Comparison of ENCODE assay signal across 1 cellular context in genomic region chr6:31020057-31020456, GRCh38.
TF ChIP-seq lines count a peak whose summit lies in the region.

No MANE protein-coding gene starts in this region.

TF ChIP-seq in SK-N-SH, 30 proteins besides CTCF, POLR2A, EP300 and RAD21 (continued from another document):
- TF ChIP-seq, protein P1, sequence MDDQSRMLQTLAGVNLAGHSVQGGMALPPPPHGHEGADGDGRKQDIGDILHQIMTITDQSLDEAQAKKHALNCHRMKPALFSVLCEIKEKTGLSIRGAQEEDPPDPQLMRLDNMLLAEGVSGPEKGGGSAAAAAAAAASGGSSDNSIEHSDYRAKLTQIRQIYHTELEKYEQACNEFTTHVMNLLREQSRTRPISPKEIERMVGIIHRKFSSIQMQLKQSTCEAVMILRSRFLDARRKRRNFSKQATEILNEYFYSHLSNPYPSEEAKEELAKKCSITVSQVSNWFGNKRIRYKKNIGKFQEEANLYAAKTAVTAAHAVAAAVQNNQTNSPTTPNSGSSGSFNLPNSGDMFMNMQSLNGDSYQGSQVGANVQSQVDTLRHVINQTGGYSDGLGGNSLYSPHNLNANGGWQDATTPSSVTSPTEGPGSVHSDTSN (IDR thresholded peaks at IDR 0.05) = no peak
- TF ChIP-seq NRF1 (IDR thresholded peaks at IDR 0.05; ENCODE audit: low read depth, low read length) = no peak
